Comparison of ENCODE assay signal across 8 cellular contexts in genomic region chr2:238231251-238231793, GRCh38.
DNase-seq lines count a peak whose midpoint lies in the region; ATAC-seq lines count a peak whose summit lies in the region.

No MANE protein-coding gene starts in this region.

- peak overlapping the region; percentile 52 to 77 (median 75); a peak in 21 of 22 replicates for H3K9ac ChIP-seq in BLaER1 treated with 17β-estradiol and CSF1 and Interleukin-3, amounts not matched to agents 10 nM and 100 nM
- H3K9ac ChIP-seq in iPS-18a (ENCODE audit: low read length): no peak overlapping the region

- H3K4me1 ChIP-seq in BLaER1 treated with 17β-estradiol and CSF1 and Interleukin-3, amounts not matched to agents 10 nM and 100 nM: peaks cover 24 to 43% (median 37%) of the 10 kb centered on the region in 10 experiments
- peaks cover 3% of the 10 kb centered on the region for H3K4me1 ChIP-seq in iPS-18a (ENCODE audit: control insufficient read depth, low read depth, low read length)

- peak overlapping the region; percentile 54 to 75 (median 66) for H3K4me3 ChIP-seq in BLaER1 treated with 17β-estradiol and CSF1 and Interleukin-3, amounts not matched to agents 10 nM and 100 nM
- H3K4me3 ChIP-seq in iPS-18a (ENCODE audit: low read length) (peak overlapping the region; percentile 61), skeletal muscle cell (ENCODE audit: low read depth, low read length) (peak overlapping the region; percentile 49)

- DNase-seq in T-helper 2 cell (peak; percentile 46 to 81 (median 68)), astrocyte of the hippocampus (ENCODE audit: low read depth, low spot score) (peak; percentile 78), skeletal muscle cell (ENCODE audit: low read depth) (no peak), dedifferentiated amniotic fluid mesenchymal stem cell (ENCODE audit: extremely low spot score) (no peak), NCI-H526 treated with DMSO at 0.1 percent for 48 hours (lab: John Stamatoyannopoulos, UW) (no peak)

- ATAC-seq in GM21825 (IDR thresholded peaks at IDR 0.05; ENCODE audit: unreplicated experiment): peak; percentile 66

- peaks cover 0 to 9% (median 2%) of the 10 kb centered on the region in 11 experiments; a peak in 5 of 22 replicates for H3K9me3 ChIP-seq in BLaER1 treated with 17β-estradiol and CSF1 and Interleukin-3, amounts not matched to agents 10 nM and 100 nM (replicated peaks in 1 of 11)
- H3K9me3 ChIP-seq in iPS-18a (ENCODE audit: control insufficient read depth, low read depth, low read length): no peaks in the 10 kb centered on the region

- peaks cover 0 to 27% (median 15%) of the 10 kb centered on the region in 11 experiments; a peak in 14 of 22 replicates for H3K36me3 ChIP-seq in BLaER1 treated with 17β-estradiol and CSF1 and Interleukin-3, amounts not matched to agents 10 nM and 100 nM
- H3K36me3 ChIP-seq in iPS-18a (ENCODE audit: control insufficient read depth, low read depth, low read length): no peaks in the 10 kb centered on the region

- H3K4me2 ChIP-seq in BLaER1 treated with 17β-estradiol and CSF1 and Interleukin-3, amounts not matched to agents 10 nM and 100 nM: peak overlapping the region; percentile 85 to 97 (median 95)

- H3K27me3 ChIP-seq in BLaER1 treated with 17β-estradiol and CSF1 and Interleukin-3, amounts not matched to agents 10 nM and 100 nM: no peaks in the 10 kb centered on the region
- H3K27me3 ChIP-seq in iPS-18a (ENCODE audit: control insufficient read depth, insufficient read depth, low read length): peaks cover 36% of the 10 kb centered on the region

- peaks cover 0 to 8% (median 0%) of the 10 kb centered on the region in 11 experiments; a peak in 4 of 22 replicates for H4K20me1 ChIP-seq in BLaER1 treated with 17β-estradiol and CSF1 and Interleukin-3, amounts not matched to agents 10 nM and 100 nM

- H3K27ac ChIP-seq in BLaER1 treated with 17β-estradiol and CSF1 and Interleukin-3, amounts not matched to agents 10 nM and 100 nM: peak overlapping the region in 10 of 11 experiments; percentile 30 to 72 (median 64); a peak in 19 of 22 replicates
- no peak overlapping the region for H3K27ac ChIP-seq in iPS-18a (ENCODE audit: low read length)

Comparison
In these comparisons a context has a peak if more than half of its experiments do, and no peak if none do; other contexts are left out.
1. DNase-seq: peak in T-helper 2 cell (5 of 5) and astrocyte of the hippocampus (single experiment); none in skeletal muscle cell (single experiment), dedifferentiated amniotic fluid mesenchymal stem cell (single experiment) and NCI-H526 treated with DMSO at 0.1 percent for 48 hours (single experiment).
2. Peak in every context shown above with its lines, with median percentiles within 50 percentile points of each other: H3K4me3 ChIP-seq.